Comparison of ENCODE assay signal across 8 cellular contexts in genomic region chr9:21994526-21994995, GRCh38. TPM values are rescaled to one million over a fixed set of nuclear protein-coding genes. Genes with fewer than 3 reads are reported as not detected.
DNase-seq lines count a peak whose midpoint lies in the region; ATAC-seq and TF ChIP-seq lines count a peak whose summit lies in the region.

Gene CDKN2B-AS1 (plus strand): TSS chr9:21994791.

- ATAC-seq in GM18508 (IDR thresholded peaks at IDR 0.05; ENCODE audit: insufficient read depth, unreplicated experiment) (peak; percentile 19), HG02938 (IDR thresholded peaks at IDR 0.05; ENCODE audit: unreplicated experiment) (peak; percentile 36), mucosa of descending colon (peak; percentile 68), upper lobe of right lung (peak; percentile 66)

- H3K9me3 ChIP-seq in mucosa of descending colon (no peaks in the 10 kb centered on the region), upper lobe of right lung (no peaks in the 10 kb centered on the region)

- TF ChIP-seq CTCF in VCaP (conservative IDR thresholded peaks at IDR 0.05) (peak; percentile 32), mucosa of descending colon (IDR thresholded peaks at IDR 0.05) (no peak), upper lobe of right lung (IDR thresholded peaks at IDR 0.05) (no peak)

- H3K4me1 ChIP-seq in mucosa of descending colon (ENCODE audit: low read depth), result peaks cover 5% of the 10 kb centered on the region
- no peaks in the 10 kb centered on the region for H3K4me1 ChIP-seq in upper lobe of right lung

- peak; percentile 48 for DNase-seq in AG08395 (ENCODE audit: low spot score)
- DNase-seq in NCI-H1694 treated with DMSO at 0.1 percent for 48 hours (lab: John Stamatoyannopoulos, UW), result peak; percentile 86
- DNase-seq in epidermal melanocyte (ENCODE audit: insufficient read length, low spot score), result peak; percentile 24
- DNase-seq in mucosa of descending colon, result peak; percentile 58 to 79 (median 69)
- peak; percentile 78 for DNase-seq in upper lobe of right lung

- peaks cover 30% of the 10 kb centered on the region for H3K27me3 ChIP-seq in upper lobe of right lung

- H3K27ac ChIP-seq in VCaP, result peak within 1 kb of the TSS; percentile 70
- H3K27ac ChIP-seq in upper lobe of right lung, result peak within 1 kb of the TSS; percentile 89

- H3K4me3 ChIP-seq in mucosa of descending colon, result peak within 1 kb of the TSS; percentile 45
- peak within 1 kb of the TSS; percentile 89 for H3K4me3 ChIP-seq in upper lobe of right lung

- H3K36me3 ChIP-seq in mucosa of descending colon (ENCODE audit: low read depth), result no peaks in the 10 kb centered on the region
- no peaks in the 10 kb centered on the region for H3K36me3 ChIP-seq in upper lobe of right lung

- intact Hi-C loops in mucosa of descending colon (cut with DNase I, micrococcal nuclease), result no loop called here
- intact Hi-C loops in upper lobe of right lung (cut with DNase I), result no loop called here

RNA-seq across cellular contexts. Expression of gene CDKN2B-AS1, which starts in this region (rescaled TPM):
- total RNA-seq in mucosa of descending colon (100 to 1,000 TPM in 1 of 3 donors, 10 to 100 TPM in 2; 48.3 to 134 (median 78.7) TPM), upper lobe of right lung (2.3 TPM)

Comparison
In these comparisons a context has a peak if more than half of its experiments do, and no peak if none do; other contexts are left out.
1. Peak in every context shown above with its lines: DNase-seq, ATAC-seq, H3K4me3 ChIP-seq and H3K27ac ChIP-seq.
2. RNA of gene CDKN2B-AS1 (total RNA-seq): 48.3 to 134 TPM in mucosa of descending colon; 2.3 TPM in upper lobe of right lung (single experiment); every median in the first group is over 10 times any median in the second.
3. DNase-seq: peak in every context shown above with its lines; median percentile 86 in NCI-H1694 treated with DMSO at 0.1 percent for 48 hours; 78 in upper lobe of right lung; 69 in mucosa of descending colon; 48 in AG08395; 24 in epidermal melanocyte.